ENCODE assay signal across 2 cellular contexts in the genomic region with DNA sequence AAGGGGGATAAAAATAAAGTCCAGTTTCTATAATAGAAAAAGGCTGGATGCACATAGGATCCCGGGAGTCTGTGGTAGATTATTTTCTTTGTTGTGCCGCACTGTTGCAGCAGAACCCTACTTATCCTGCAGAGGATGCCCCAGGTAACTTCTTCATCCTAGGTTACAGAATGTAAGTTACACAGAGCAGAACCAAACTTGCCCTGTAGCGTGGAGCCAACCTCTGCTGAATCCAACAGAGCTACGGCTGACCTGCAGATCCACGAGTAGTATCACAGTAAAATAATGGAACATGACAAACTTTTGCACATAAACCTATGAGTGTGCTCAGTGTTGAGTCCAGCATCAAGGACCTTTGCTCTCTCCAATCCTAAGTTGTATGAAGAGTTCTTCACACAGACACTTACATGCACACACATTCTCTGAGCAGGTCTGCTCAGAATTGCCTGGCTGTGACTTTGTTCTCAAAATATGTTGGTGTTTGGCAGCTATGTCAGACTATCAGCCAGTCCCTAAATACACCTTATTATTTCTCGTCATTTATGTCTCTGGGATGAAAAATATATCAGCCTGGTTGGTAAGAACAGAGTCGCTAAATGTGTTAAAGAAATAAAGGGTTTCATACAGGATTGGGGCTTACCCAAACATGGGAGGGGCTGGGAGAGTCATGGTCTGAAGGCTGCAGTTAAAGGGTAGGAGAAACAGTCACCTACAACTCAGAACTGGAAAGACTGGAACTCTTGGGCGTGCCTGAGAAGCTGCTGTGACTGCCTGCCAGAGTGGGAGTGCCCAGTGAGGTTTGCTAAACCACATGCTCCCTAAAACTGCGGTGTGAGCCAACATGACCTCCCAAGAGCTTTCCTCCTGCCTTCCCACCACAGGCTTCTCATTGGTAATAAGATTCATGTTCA.
TF ChIP-seq lines count a peak whose summit lies in the region.

No MANE protein-coding gene starts in this region.

TF ChIP-seq in H1, 55 proteins besides CTCF, POLR2A, EP300 and RAD21 (continued from another document):
- TF ChIP-seq, protein P1, sequence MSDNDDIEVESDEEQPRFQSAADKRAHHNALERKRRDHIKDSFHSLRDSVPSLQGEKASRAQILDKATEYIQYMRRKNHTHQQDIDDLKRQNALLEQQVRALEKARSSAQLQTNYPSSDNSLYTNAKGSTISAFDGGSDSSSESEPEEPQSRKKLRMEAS (IDR thresholded peaks at IDR 0.05): no peak

TF ChIP-seq in WTC11, 78 proteins besides CTCF, POLR2A, EP300 and RAD21:
- TF ChIP-seq, protein P2, sequence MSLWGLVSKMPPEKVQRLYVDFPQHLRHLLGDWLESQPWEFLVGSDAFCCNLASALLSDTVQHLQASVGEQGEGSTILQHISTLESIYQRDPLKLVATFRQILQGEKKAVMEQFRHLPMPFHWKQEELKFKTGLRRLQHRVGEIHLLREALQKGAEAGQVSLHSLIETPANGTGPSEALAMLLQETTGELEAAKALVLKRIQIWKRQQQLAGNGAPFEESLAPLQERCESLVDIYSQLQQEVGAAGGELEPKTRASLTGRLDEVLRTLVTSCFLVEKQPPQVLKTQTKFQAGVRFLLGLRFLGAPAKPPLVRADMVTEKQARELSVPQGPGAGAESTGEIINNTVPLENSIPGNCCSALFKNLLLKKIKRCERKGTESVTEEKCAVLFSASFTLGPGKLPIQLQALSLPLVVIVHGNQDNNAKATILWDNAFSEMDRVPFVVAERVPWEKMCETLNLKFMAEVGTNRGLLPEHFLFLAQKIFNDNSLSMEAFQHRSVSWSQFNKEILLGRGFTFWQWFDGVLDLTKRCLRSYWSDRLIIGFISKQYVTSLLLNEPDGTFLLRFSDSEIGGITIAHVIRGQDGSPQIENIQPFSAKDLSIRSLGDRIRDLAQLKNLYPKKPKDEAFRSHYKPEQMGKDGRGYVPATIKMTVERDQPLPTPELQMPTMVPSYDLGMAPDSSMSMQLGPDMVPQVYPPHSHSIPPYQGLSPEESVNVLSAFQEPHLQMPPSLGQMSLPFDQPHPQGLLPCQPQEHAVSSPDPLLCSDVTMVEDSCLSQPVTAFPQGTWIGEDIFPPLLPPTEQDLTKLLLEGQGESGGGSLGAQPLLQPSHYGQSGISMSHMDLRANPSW (CRISPR knock-in tag; conservative IDR thresholded peaks at IDR 0.05; ENCODE audit: low read depth): no peak
- TF ChIP-seq, protein P1 (CRISPR knock-in tag; IDR thresholded peaks at IDR 0.05): no peak
- TF ChIP-seq, protein P3, sequence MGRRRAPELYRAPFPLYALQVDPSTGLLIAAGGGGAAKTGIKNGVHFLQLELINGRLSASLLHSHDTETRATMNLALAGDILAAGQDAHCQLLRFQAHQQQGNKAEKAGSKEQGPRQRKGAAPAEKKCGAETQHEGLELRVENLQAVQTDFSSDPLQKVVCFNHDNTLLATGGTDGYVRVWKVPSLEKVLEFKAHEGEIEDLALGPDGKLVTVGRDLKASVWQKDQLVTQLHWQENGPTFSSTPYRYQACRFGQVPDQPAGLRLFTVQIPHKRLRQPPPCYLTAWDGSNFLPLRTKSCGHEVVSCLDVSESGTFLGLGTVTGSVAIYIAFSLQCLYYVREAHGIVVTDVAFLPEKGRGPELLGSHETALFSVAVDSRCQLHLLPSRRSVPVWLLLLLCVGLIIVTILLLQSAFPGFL (CRISPR knock-in tag; IDR thresholded peaks at IDR 0.05; ENCODE audit: borderline replicate concordance): no peak
- TF ChIP-seq, protein P4, sequence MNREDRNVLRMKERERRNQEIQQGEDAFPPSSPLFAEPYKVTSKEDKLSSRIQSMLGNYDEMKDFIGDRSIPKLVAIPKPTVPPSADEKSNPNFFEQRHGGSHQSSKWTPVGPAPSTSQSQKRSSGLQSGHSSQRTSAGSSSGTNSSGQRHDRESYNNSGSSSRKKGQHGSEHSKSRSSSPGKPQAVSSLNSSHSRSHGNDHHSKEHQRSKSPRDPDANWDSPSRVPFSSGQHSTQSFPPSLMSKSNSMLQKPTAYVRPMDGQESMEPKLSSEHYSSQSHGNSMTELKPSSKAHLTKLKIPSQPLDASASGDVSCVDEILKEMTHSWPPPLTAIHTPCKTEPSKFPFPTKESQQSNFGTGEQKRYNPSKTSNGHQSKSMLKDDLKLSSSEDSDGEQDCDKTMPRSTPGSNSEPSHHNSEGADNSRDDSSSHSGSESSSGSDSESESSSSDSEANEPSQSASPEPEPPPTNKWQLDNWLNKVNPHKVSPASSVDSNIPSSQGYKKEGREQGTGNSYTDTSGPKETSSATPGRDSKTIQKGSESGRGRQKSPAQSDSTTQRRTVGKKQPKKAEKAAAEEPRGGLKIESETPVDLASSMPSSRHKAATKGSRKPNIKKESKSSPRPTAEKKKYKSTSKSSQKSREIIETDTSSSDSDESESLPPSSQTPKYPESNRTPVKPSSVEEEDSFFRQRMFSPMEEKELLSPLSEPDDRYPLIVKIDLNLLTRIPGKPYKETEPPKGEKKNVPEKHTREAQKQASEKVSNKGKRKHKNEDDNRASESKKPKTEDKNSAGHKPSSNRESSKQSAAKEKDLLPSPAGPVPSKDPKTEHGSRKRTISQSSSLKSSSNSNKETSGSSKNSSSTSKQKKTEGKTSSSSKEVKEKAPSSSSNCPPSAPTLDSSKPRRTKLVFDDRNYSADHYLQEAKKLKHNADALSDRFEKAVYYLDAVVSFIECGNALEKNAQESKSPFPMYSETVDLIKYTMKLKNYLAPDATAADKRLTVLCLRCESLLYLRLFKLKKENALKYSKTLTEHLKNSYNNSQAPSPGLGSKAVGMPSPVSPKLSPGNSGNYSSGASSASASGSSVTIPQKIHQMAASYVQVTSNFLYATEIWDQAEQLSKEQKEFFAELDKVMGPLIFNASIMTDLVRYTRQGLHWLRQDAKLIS (CRISPR knock-in tag; IDR thresholded peaks at IDR 0.05; ENCODE audit: borderline replicate concordance): no peak
- TF ChIP-seq, protein P5, sequence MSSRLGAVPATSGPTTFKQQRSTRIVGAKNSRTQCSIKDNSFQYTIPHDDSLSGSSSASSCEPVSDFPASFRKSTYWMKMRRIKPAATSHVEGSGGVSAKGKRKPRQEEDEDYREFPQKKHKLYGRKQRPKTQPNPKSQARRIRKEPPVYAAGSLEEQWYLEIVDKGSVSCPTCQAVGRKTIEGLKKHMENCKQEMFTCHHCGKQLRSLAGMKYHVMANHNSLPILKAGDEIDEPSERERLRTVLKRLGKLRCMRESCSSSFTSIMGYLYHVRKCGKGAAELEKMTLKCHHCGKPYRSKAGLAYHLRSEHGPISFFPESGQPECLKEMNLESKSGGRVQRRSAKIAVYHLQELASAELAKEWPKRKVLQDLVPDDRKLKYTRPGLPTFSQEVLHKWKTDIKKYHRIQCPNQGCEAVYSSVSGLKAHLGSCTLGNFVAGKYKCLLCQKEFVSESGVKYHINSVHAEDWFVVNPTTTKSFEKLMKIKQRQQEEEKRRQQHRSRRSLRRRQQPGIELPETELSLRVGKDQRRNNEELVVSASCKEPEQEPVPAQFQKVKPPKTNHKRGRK (CRISPR knock-in tag; IDR thresholded peaks at IDR 0.05; ENCODE audit: borderline replicate concordance): no peak
- no peak for TF ChIP-seq ATF1 (CRISPR knock-in tag; IDR thresholded peaks at IDR 0.05)
